Comparison of ENCODE assay signal across 9 cellular contexts in genomic region chr21:45592208-45592619, GRCh38. TPM values are rescaled to one million over a fixed set of nuclear protein-coding genes. Genes with fewer than 3 reads are reported as not detected.
DNase-seq lines count a peak whose midpoint lies in the region; ATAC-seq, FAIRE-seq and TF ChIP-seq lines count a peak whose summit lies in the region.
"Had no signal": no experiment of that assay in that cellular context is flagged by ENCODE, and none has a peak within 500 bp of the region (broad histone marks: within the 10 kb centered on the region; RNA-seq: fewer than 3 reads in every experiment).

No MANE protein-coding gene starts in this region.

- H3K9me3 Mint-ChIP-seq in T-helper 2 cell treated with Interferon-gamma antibody and Interleukin-4, amounts not matched to agents 5 μg/mL and 100 μg/mL, for 36 hours, result peaks cover 17% of the 10 kb centered on the region

- H3K27me3 Mint-ChIP-seq in T-helper 2 cell treated with Interferon-gamma antibody and Interleukin-4, amounts not matched to agents 5 μg/mL and 100 μg/mL, for 36 hours (ENCODE audit: low read depth), result peaks cover 15% of the 10 kb centered on the region

- no peak for ATAC-seq in GM19467 (IDR thresholded peaks at IDR 0.05; ENCODE audit: unreplicated experiment)

- H3K36me3 ChIP-seq in bronchial epithelial cell (ENCODE audit: control insufficient read depth, insufficient read depth, low read length), result no peaks in the 10 kb centered on the region
- H3K36me3 ChIP-seq: upper lobe of left lung had no signal

- H3K27me3 ChIP-seq in bronchial epithelial cell (ENCODE audit: control insufficient read depth, insufficient read depth, low read length), result no peaks in the 10 kb centered on the region

- no peak for TF ChIP-seq CTCF in bronchial epithelial cell (IDR thresholded peaks at IDR 0.05; ENCODE audit: insufficient read depth, low read length, severe bottlenecking)

- DNase-seq in NK-92 treated with Interleukin-12 subunit alpha and Interleukin-12 subunit beta, amount 100 ng/mL, for 24 hours (lab: John Stamatoyannopoulos, UW), result peak; percentile 80
- no peak for DNase-seq in NK-92 (lab: John Stamatoyannopoulos, UW; ENCODE audit: unreplicated experiment)
- DNase-seq in T-helper 2 cell treated with Interferon-gamma antibody and Interleukin-4, amounts not matched to agents 5 μg/mL and 100 μg/mL, for 36 hours (ENCODE audit: low spot score), result peak; percentile 57
- DNase-seq in bronchial epithelial cell (ENCODE audit: low read depth), result peak; percentile 4
- peak; percentile 49 for DNase-seq in stimulated activated CD8-positive, alpha-beta memory T cell treated with anti-CD3 and anti-CD28 coated beads, Interleukin-12 subunit alpha, Interleukin-12 subunit beta, amount 100 ng/mL, for 1 hour (ENCODE audit: low read depth)
- DNase-seq in NCI-H1694 (lab: John Stamatoyannopoulos, UW), result no peak
- DNase-seq in COLO668 (lab: John Stamatoyannopoulos, UW; ENCODE audit: unreplicated experiment), result no peak

- H3K27ac Mint-ChIP-seq in T-helper 2 cell treated with Interferon-gamma antibody and Interleukin-4, amounts not matched to agents 5 μg/mL and 100 μg/mL, for 36 hours, result peak overlapping the region; percentile 47

- H3K4me3 ChIP-seq in bronchial epithelial cell (ENCODE audit: low read depth, low read length), result no peak overlapping the region
- H3K4me3 ChIP-seq: upper lobe of left lung had no signal

- peaks cover 13% of the 10 kb centered on the region for H3K4me1 Mint-ChIP-seq in T-helper 2 cell treated with Interferon-gamma antibody and Interleukin-4, amounts not matched to agents 5 μg/mL and 100 μg/mL, for 36 hours (ENCODE audit: low read depth)

- H3K4me3 Mint-ChIP-seq in T-helper 2 cell treated with Interferon-gamma antibody and Interleukin-4, amounts not matched to agents 5 μg/mL and 100 μg/mL, for 36 hours, result no peak overlapping the region

- FAIRE-seq in bronchial epithelial cell (lab: Jason Lieb, UNC), result no peak

- peaks cover 1% of the 10 kb centered on the region for H3K36me3 Mint-ChIP-seq in T-helper 2 cell treated with Interferon-gamma antibody and Interleukin-4, amounts not matched to agents 5 μg/mL and 100 μg/mL, for 36 hours (ENCODE audit: low read depth)

RNA-seq across cellular contexts. Expression of gene SLC19A1, which starts 50.0 kb away (rescaled TPM):
- total RNA-seq in bronchial epithelial cell, result 2.2 and 4.5 TPM in 2 replicates

RNA-seq across cellular contexts. Expression of gene PCBP3, which starts 51.3 kb away (rescaled TPM):
- 0.13 TPM in 1 of 2 replicates, not detected in the other for total RNA-seq in bronchial epithelial cell

Comparison
In these comparisons a context has a peak if more than half of its experiments do, and no peak if none do; other contexts are left out.
1. DNase-seq: peak in NK-92 treated with Interleukin-12 subunit alpha and Interleukin-12 subunit beta, amount 100 ng/mL, for 24 hours (single experiment), T-helper 2 cell treated with Interferon-gamma antibody and Interleukin-4, amounts not matched to agents 5 μg/mL and 100 μg/mL, for 36 hours (single experiment), bronchial epithelial cell (single experiment) and stimulated activated CD8-positive, alpha-beta memory T cell treated with anti-CD3 and anti-CD28 coated beads, Interleukin-12 subunit alpha, Interleukin-12 subunit beta, amount 100 ng/mL, for 1 hour (single experiment); none in NK-92 (single experiment), NCI-H1694 (single experiment) and COLO668 (single experiment).